31 cellular contexts compared by ENCODE assay signal in genomic region chr2:177038772-177039484, GRCh38.
DNase-seq lines count a peak whose midpoint lies in the region; ATAC-seq, FAIRE-seq and TF ChIP-seq lines count a peak whose summit lies in the region.
"Had no signal": no experiment of that assay in that cellular context is flagged by ENCODE, and none has a peak within 500 bp of the region (broad histone marks: within the 10 kb centered on the region; RNA-seq: fewer than 3 reads in every experiment).

No MANE protein-coding gene starts in this region.

- H3K14ac ChIP-seq in mesenchymal stem cell (ENCODE audit: low read length in 2 of 2): no peak overlapping the region

- H3K4me1 Mint-ChIP-seq in progenitor cell of endocrine pancreas (ENCODE audit: low read depth): peaks cover 3% of the 10 kb centered on the region
- H3K4me1 Mint-ChIP-seq: activated CD4-positive, alpha-beta T cell treated with anti-CD3 and anti-CD28 coated beads, Interleukin-2, amount 10 ng/mL, durations not matched to agents 7 days and 5 days; activated CD8-positive, alpha-beta memory T cell treated with anti-CD3 and anti-CD28 coated beads, Interleukin-2, amount 10 ng/mL, durations not matched to agents 7 days and 5 days; activated naive CD8-positive, alpha-beta T cell treated with anti-CD3 and anti-CD28 coated beads, Interleukin-2, amount 50 U/mL, for 24 hours; B cell; CD8-positive, alpha-beta memory T cell; central memory CD8-positive, alpha-beta T cell had no signal

- H4K8ac ChIP-seq in mesenchymal stem cell (ENCODE audit: low read length): no peak overlapping the region

- H3K18ac ChIP-seq in mesenchymal stem cell (ENCODE audit: low read depth in 1 of 2, low read length in 2 of 2): no peak overlapping the region

- H3K9me3 Mint-ChIP-seq in progenitor cell of endocrine pancreas (ENCODE audit: low read depth): no peaks in the 10 kb centered on the region
- H3K9me3 Mint-ChIP-seq: activated CD4-positive, alpha-beta T cell treated with anti-CD3 and anti-CD28 coated beads, Interleukin-2, amount 10 ng/mL, durations not matched to agents 7 days and 5 days; activated naive CD8-positive, alpha-beta T cell treated with anti-CD3 and anti-CD28 coated beads, Interleukin-2, amount 50 U/mL, for 24 hours; central memory CD8-positive, alpha-beta T cell had no signal

- no peak overlapping the region for H3K4me2 ChIP-seq in mesenchymal stem cell (ENCODE audit: low read length, poor library complexity, severe bottlenecking)

- H3K4ac ChIP-seq in mesenchymal stem cell (ENCODE audit: low read depth in 1 of 2, low read length in 2 of 2): no peak overlapping the region

- H3K36me3 ChIP-seq in HEK293 (ENCODE audit: control insufficient read depth in 2 of 2, insufficient read depth in 1 of 2, low read length in 2 of 2) (no peaks in the 10 kb centered on the region), bronchial epithelial cell (ENCODE audit: control insufficient read depth, insufficient read depth, low read length) (no peaks in the 10 kb centered on the region), mesenchymal stem cell (ENCODE audit: control insufficient read depth in 1 of 2, insufficient read depth in 2 of 2, low read depth in 1 of 2, low read length in 2 of 2) (no peaks in the 10 kb centered on the region), lower lobe of right lung (no peaks in the 10 kb centered on the region)
- H3K36me3 ChIP-seq: heart left ventricle, neutrophil, prostate gland, thoracic aorta had no signal

- POLR2A ChIA-PET in HEK293 (lab: Yijun Ruan, JAX): no interaction called here

- H3K36me3 Mint-ChIP-seq in progenitor cell of endocrine pancreas (ENCODE audit: insufficient read depth): no peaks in the 10 kb centered on the region
- H3K36me3 Mint-ChIP-seq: activated CD8-positive, alpha-beta memory T cell treated with anti-CD3 and anti-CD28 coated beads, Interleukin-2, amount 10 ng/mL, durations not matched to agents 7 days and 5 days; CD8-positive, alpha-beta memory T cell had no signal

- H3K27me3 ChIP-seq in bronchial epithelial cell (ENCODE audit: control insufficient read depth, insufficient read depth, low read length) (no peaks in the 10 kb centered on the region), mesenchymal stem cell (ENCODE audit: control insufficient read depth in 1 of 2, insufficient read depth in 1 of 2, low read length in 2 of 2) (peaks cover 0 to 22% of the 10 kb centered on the region in 2 experiments), lower lobe of right lung (ENCODE audit: low read depth) (no peaks in the 10 kb centered on the region)
- H3K27me3 ChIP-seq: neutrophil had no signal

- peaks cover 20% of the 10 kb centered on the region for H3K27me3 Mint-ChIP-seq in progenitor cell of endocrine pancreas

- ATAC-seq in lower lobe of right lung: no peak
- ATAC-seq: activated CD8-positive, alpha-beta memory T cell treated with anti-CD3 and anti-CD28 coated beads, Interleukin-2, amount 10 ng/mL, durations not matched to agents 7 days and 5 days; activated naive CD8-positive, alpha-beta T cell treated with anti-CD3 and anti-CD28 coated beads, Interleukin-2, amount 50 U/mL, for 24 hours; heart left ventricle had no signal

- no peak overlapping the region for H2BK15ac ChIP-seq in mesenchymal stem cell (ENCODE audit: low read depth, poor library complexity, severe bottlenecking)

- no peak overlapping the region for H2BK5ac ChIP-seq in mesenchymal stem cell (ENCODE audit: low read depth, low read length, poor library complexity, severe bottlenecking)

- FAIRE-seq in bronchial epithelial cell (lab: Jason Lieb, UNC): peak; percentile 18
- FAIRE-seq: endothelial cell of umbilical vein had no signal

- H3K23ac ChIP-seq in mesenchymal stem cell (ENCODE audit: low read length in 2 of 2): no peak overlapping the region

- H2BK120ac ChIP-seq in mesenchymal stem cell (ENCODE audit: low read depth, low read length): no peak overlapping the region

- CTCF ChIA-PET in HEK293 (lab: Yijun Ruan, JAX): interaction anchor here (0.6 to 1.6 kb wide), 5 partner anchors 19 to 1082 kb away, joined by 3 read pairs; no protein-coding TSS in a partner anchor

- H2AFZ ChIP-seq in mesenchymal stem cell (ENCODE audit: low read depth, low read length): no peak overlapping the region

- H4K91ac ChIP-seq in mesenchymal stem cell (ENCODE audit: low read length): no peak overlapping the region

- peak overlapping the region; percentile 32 for H3K9ac ChIP-seq in mesenchymal stem cell (ENCODE audit: low read length)

- 54% methylated on average over 11 of the region's 14 CpGs for WGBS in mesenchymal stem cell

- H3K4me3 ChIP-seq in HEK293 (ENCODE audit: low read depth, low read length): no peak overlapping the region
- H3K4me3 ChIP-seq in bronchial epithelial cell (ENCODE audit: low read depth, low read length): no peak overlapping the region
- peak overlapping the region in 1 of 2 experiments; percentile 41 for H3K4me3 ChIP-seq in mesenchymal stem cell (ENCODE audit: insufficient read depth in 1 of 2, low read depth in 1 of 2, low read length in 2 of 2)
- H3K4me3 ChIP-seq in lower lobe of right lung: no peak overlapping the region
- H3K4me3 ChIP-seq: dorsolateral prefrontal cortex, heart left ventricle, prostate gland, thoracic aorta had no signal

- H3K27ac ChIP-seq in HEK293 (ENCODE audit: extremely low read depth, low read depth, low read length) (peak overlapping the region; percentile 51), mesenchymal stem cell (ENCODE audit: low read length, poor library complexity, severe bottlenecking) (no peak overlapping the region), lower lobe of right lung (no peak overlapping the region)
- H3K27ac ChIP-seq: dorsolateral prefrontal cortex, heart left ventricle, neutrophil, prostate gland, thoracic aorta had no signal

- H3K79me1 ChIP-seq in mesenchymal stem cell (replicated peaks; ENCODE audit: low read length, poor library complexity, severe bottlenecking): no peaks in the 10 kb centered on the region

- no peaks in the 10 kb centered on the region for H3K9me3 ChIP-seq in HEK293 (ENCODE audit: control insufficient read depth, insufficient read depth, low read depth, low read length)
- H3K9me3 ChIP-seq in mesenchymal stem cell (ENCODE audit: control insufficient read depth, low read length): no peaks in the 10 kb centered on the region
- no peaks in the 10 kb centered on the region for H3K9me3 ChIP-seq in lower lobe of right lung
- H3K9me3 ChIP-seq: heart left ventricle, neutrophil, prostate gland, thoracic aorta had no signal

- TF ChIP-seq CTCF in HEK293 (tag by site-specific recombination; IDR thresholded peaks at IDR 0.05) (no peak), bronchial epithelial cell (IDR thresholded peaks at IDR 0.05; ENCODE audit: insufficient read depth, low read length, severe bottlenecking) (no peak), progenitor cell of endocrine pancreas (IDR thresholded peaks at IDR 0.05; ENCODE audit: unreplicated experiment) (no peak), GM20000 (IDR thresholded peaks at IDR 0.05; ENCODE audit: extremely low read depth, missing control alignments) (no peak), lower lobe of right lung (IDR thresholded peaks at IDR 0.05) (no peak)

- no peak overlapping the region for H3K27ac Mint-ChIP-seq in progenitor cell of endocrine pancreas
- H3K27ac Mint-ChIP-seq: activated CD4-positive, alpha-beta T cell treated with anti-CD3 and anti-CD28 coated beads, Interleukin-2, amount 10 ng/mL, durations not matched to agents 7 days and 5 days; activated CD8-positive, alpha-beta memory T cell treated with anti-CD3 and anti-CD28 coated beads, Interleukin-2, amount 10 ng/mL, durations not matched to agents 7 days and 5 days; activated naive CD8-positive, alpha-beta T cell treated with anti-CD3 and anti-CD28 coated beads, Interleukin-2, amount 50 U/mL, for 24 hours; B cell; CD8-positive, alpha-beta memory T cell had no signal

- intact Hi-C loops in lower lobe of right lung (cut with DNase I): no loop called here

- DNase-seq in A172 (ENCODE audit: low spot score) (peak; percentile 7), bronchial epithelial cell (ENCODE audit: low read depth) (no peak), mesenchymal stem cell (no peak), progenitor cell of endocrine pancreas (ENCODE audit: low spot score, unreplicated experiment) (no peak), GM20000 (ENCODE audit: low spot score) (no peak), NCI-H526 (lab: John Stamatoyannopoulos, UW) (no peak), lower lobe of right lung (no peak)
- DNase-seq: 8988T; activated CD4-positive, alpha-beta T cell treated with anti-CD3 and anti-CD28 coated beads, Interleukin-2, amount 10 ng/mL, durations not matched to agents 7 days and 5 days; activated CD8-positive, alpha-beta memory T cell treated with anti-CD3 and anti-CD28 coated beads, Interleukin-2, amount 10 ng/mL, durations not matched to agents 7 days and 5 days; activated naive CD8-positive, alpha-beta T cell treated with anti-CD3 and anti-CD28 coated beads, Interleukin-2, amount 50 U/mL, for 24 hours; activated T-cell treated with anti-CD3 and anti-CD28 coated beads, Interleukin-2, amount 50 U/mL, for 48 hours; CD8-positive, alpha-beta memory T cell; DMS 273 treated with DMSO at 0.1 percent for 48 hours; dorsolateral prefrontal cortex; HCEC 1CT; heart left ventricle; KG1; NCI-H1436 treated with DMSO at 0.1 percent for 48 hours; NCI-H446 treated with DMSO at 0.1 percent for 48 hours; OCI-M1; stimulated activated CD4-positive, alpha-beta T cell treated with anti-CD3 and anti-CD28 coated beads, Interleukin-15, amount 100 ng/mL, for 24 hours; stimulated activated naive CD4-positive, alpha-beta T cell treated with Interleukin-2 at 50 U/mL for 16 hours; T-helper 9 cell had no signal

- H2AK5ac ChIP-seq in mesenchymal stem cell (ENCODE audit: low read length, severe bottlenecking): no peak overlapping the region

- H3K4me3 Mint-ChIP-seq in progenitor cell of endocrine pancreas (ENCODE audit: low read depth): no peak overlapping the region
- H3K4me3 Mint-ChIP-seq: activated CD4-positive, alpha-beta T cell treated with anti-CD3 and anti-CD28 coated beads, Interleukin-2, amount 10 ng/mL, durations not matched to agents 7 days and 5 days; activated CD8-positive, alpha-beta memory T cell treated with anti-CD3 and anti-CD28 coated beads, Interleukin-2, amount 10 ng/mL, durations not matched to agents 7 days and 5 days; activated naive CD8-positive, alpha-beta T cell treated with anti-CD3 and anti-CD28 coated beads, Interleukin-2, amount 50 U/mL, for 24 hours; B cell; CD8-positive, alpha-beta memory T cell; central memory CD8-positive, alpha-beta T cell had no signal

- H3K4me1 ChIP-seq in HEK293 (ENCODE audit: control insufficient read depth, insufficient read depth, low read length) (peaks cover 11% of the 10 kb centered on the region), mesenchymal stem cell (ENCODE audit: control insufficient read depth, insufficient read depth, low read depth, low read length) (no peaks in the 10 kb centered on the region), lower lobe of right lung (no peaks in the 10 kb centered on the region)
- H3K4me1 ChIP-seq: heart left ventricle, prostate gland had no signal

- H2BK12ac ChIP-seq in mesenchymal stem cell (ENCODE audit: low read length in 2 of 2): no peak overlapping the region

TF ChIP-seq in HEK293, 187 proteins besides CTCF, POLR2A, EP300 and RAD21 (continues in another document):
- TF ChIP-seq ZNF660 (tag by site-specific recombination; IDR thresholded peaks at IDR 0.05): no peak
- TF ChIP-seq ZBTB8A (tag by site-specific recombination; IDR thresholded peaks at IDR 0.05): peak; percentile 70
